In genomic region chr17:3712811-3713463, GRCh38 we compare ENCODE assay signal across 16 cellular contexts. TPM values are rescaled to one million over a fixed set of nuclear protein-coding genes. Genes with fewer than 3 reads are reported as not detected.
DNase-seq lines count a peak whose midpoint lies in the region; ATAC-seq and TF ChIP-seq lines count a peak whose summit lies in the region.
"Had no signal": no experiment of that assay in that cellular context is flagged by ENCODE, and none has a peak within 500 bp of the region (broad histone marks: within the 10 kb centered on the region; RNA-seq: fewer than 3 reads in every experiment).

No MANE protein-coding gene starts in this region.

- CTCF ChIA-PET in activated naive CD4-positive, alpha-beta T cell treated with anti-CD3 and anti-CD28 coated beads for 36 hours (lab: Charles Lee) = interaction anchor here (0.6 to 1.6 kb wide), 4 partner anchors 10 to 30 kb away, joined by 3 to 8 read pairs (median 4); partner anchors contain the start of gene HASPIN
- CTCF ChIA-PET in activated naive CD4-positive, alpha-beta T cell treated with anti-CD3 and anti-CD28 coated beads, Interleukin-2, amount 10 ng/mL, durations not matched to agents 7 days and 5 days (lab: Charles Lee) = interaction anchor here (0.7 to 0.9 kb wide), 3 partner anchors 10 to 30 kb away, joined by 3 to 4 read pairs (median 3); no protein-coding TSS in a partner anchor

- H3K27ac Mint-ChIP-seq in activated naive CD4-positive, alpha-beta T cell treated with anti-CD3 and anti-CD28 coated beads for 36 hours = peak overlapping the region; percentile 81
- H3K27ac Mint-ChIP-seq in activated naive CD4-positive, alpha-beta T cell treated with anti-CD3 and anti-CD28 coated beads, Interleukin-2, amount 10 ng/mL, durations not matched to agents 7 days and 5 days = peak overlapping the region; percentile 93
- peak overlapping the region; percentile 8 for H3K27ac Mint-ChIP-seq in stimulated activated effector memory CD8-positive, alpha-beta T cell treated with anti-CD3 and anti-CD28 coated beads, Interleukin-12 subunit alpha, Interleukin-12 subunit beta, amount 100 ng/mL, for 72 hours

- no peaks in the 10 kb centered on the region for H3K27me3 Mint-ChIP-seq in activated naive CD4-positive, alpha-beta T cell treated with anti-CD3 and anti-CD28 coated beads for 36 hours (ENCODE audit: low read depth)
- no peaks in the 10 kb centered on the region for H3K27me3 Mint-ChIP-seq in activated naive CD4-positive, alpha-beta T cell treated with anti-CD3 and anti-CD28 coated beads, Interleukin-2, amount 10 ng/mL, durations not matched to agents 7 days and 5 days

- 0 out of 2 replicates have a peak, but pooled peaks cover 4% of the 10 kb centered on the region for H3K79me2 ChIP-seq in Loucy (ENCODE audit: insufficient read depth, low read length)
- H3K79me2 ChIP-seq: parathyroid adenoma had no signal

- H3F3A ChIP-seq in Loucy (ENCODE audit: low read depth) = peaks cover 18% of the 10 kb centered on the region; the same call in 1 of the 2 replicates

- peak overlapping the region; percentile 5 for H3K4me3 ChIP-seq in Loucy (ENCODE audit: low read length, poor library complexity, severe bottlenecking)
- H3K4me3 ChIP-seq: ascending aorta, uterus had no signal

- peak overlapping the region; percentile 74 for H3K9ac ChIP-seq in Loucy (ENCODE audit: low read depth, low read length, poor library complexity, severe bottlenecking)
- H3K9ac ChIP-seq: parathyroid adenoma had no signal

- ATAC-seq in stimulated activated effector memory CD8-positive, alpha-beta T cell treated with anti-CD3 and anti-CD28 coated beads, Interleukin-12 subunit alpha, Interleukin-12 subunit beta, amount 100 ng/mL, for 72 hours = peak; percentile 7

- H3K27me3 ChIP-seq in Loucy (ENCODE audit: insufficient read depth, low read length, poor library complexity, severe bottlenecking) = no peaks in the 10 kb centered on the region
- H3K27me3 ChIP-seq: ascending aorta, uterus had no signal

- no peaks in the 10 kb centered on the region for H3K9me3 ChIP-seq in Loucy (ENCODE audit: insufficient read depth, low read depth, low read length)
- H3K9me3 ChIP-seq: ascending aorta, uterus had no signal

- peak overlapping the region; percentile 56 for H3K4me2 ChIP-seq in Loucy (ENCODE audit: low read depth, low read length, poor library complexity, severe bottlenecking)

- H3K4me3 Mint-ChIP-seq in activated naive CD4-positive, alpha-beta T cell treated with anti-CD3 and anti-CD28 coated beads for 36 hours = no peak overlapping the region
- H3K4me3 Mint-ChIP-seq in activated naive CD4-positive, alpha-beta T cell treated with anti-CD3 and anti-CD28 coated beads, Interleukin-2, amount 10 ng/mL, durations not matched to agents 7 days and 5 days = no peak overlapping the region
- peak overlapping the region; percentile 49 for H3K4me3 Mint-ChIP-seq in stimulated activated effector memory CD8-positive, alpha-beta T cell treated with anti-CD3 and anti-CD28 coated beads, Interleukin-12 subunit alpha, Interleukin-12 subunit beta, amount 100 ng/mL, for 72 hours

- H3K9me2 ChIP-seq in Loucy (replicated peaks; ENCODE audit: low read depth, low read length) = no peaks in the 10 kb centered on the region

- peak; percentile 55 for DNase-seq in activated naive CD4-positive, alpha-beta T cell treated with anti-CD3 and anti-CD28 coated beads for 36 hours
- no peak for DNase-seq in activated naive CD4-positive, alpha-beta T cell treated with anti-CD3 and anti-CD28 coated beads, Interleukin-2, amount 50 U/mL, for 16 hours
- DNase-seq in activated naive CD4-positive, alpha-beta T cell treated with anti-CD3 and anti-CD28 coated beads, Interleukin-2, amount 10 ng/mL, durations not matched to agents 7 days and 5 days = no peak
- peak in 1 of 2 donors; percentile 66 for DNase-seq in stimulated activated effector memory CD8-positive, alpha-beta T cell treated with anti-CD3 and anti-CD28 coated beads, Interleukin-12 subunit alpha, Interleukin-12 subunit beta, amount 100 ng/mL, for 72 hours (ENCODE audit: low spot score in 2 of 2)
- DNase-seq in NCI-H1930 (lab: John Stamatoyannopoulos, UW) (no peak), NCI-H1436 treated with DMSO at 0.1 percent for 48 hours (lab: John Stamatoyannopoulos, UW) (no peak), DMS53 treated with DMSO at 0.1 percent for 48 hours (lab: John Stamatoyannopoulos, UW; ENCODE audit: unreplicated experiment) (no peak)
- DNase-seq: activated CD8-positive, alpha-beta memory T cell treated with anti-CD3 and anti-CD28 coated beads for 24 hours; DMS79; GOT3; midbrain; NCI-H2171 treated with DMSO at 0.1 percent for 48 hours; uterus had no signal

- H3K9me3 Mint-ChIP-seq in activated naive CD4-positive, alpha-beta T cell treated with anti-CD3 and anti-CD28 coated beads for 36 hours = no peaks in the 10 kb centered on the region
- no peaks in the 10 kb centered on the region for H3K9me3 Mint-ChIP-seq in activated naive CD4-positive, alpha-beta T cell treated with anti-CD3 and anti-CD28 coated beads, Interleukin-2, amount 10 ng/mL, durations not matched to agents 7 days and 5 days
- no peaks in the 10 kb centered on the region for H3K9me3 Mint-ChIP-seq in stimulated activated effector memory CD8-positive, alpha-beta T cell treated with anti-CD3 and anti-CD28 coated beads, Interleukin-12 subunit alpha, Interleukin-12 subunit beta, amount 100 ng/mL, for 72 hours

- no peak for TF ChIP-seq CTCF in Loucy (conservative IDR thresholded peaks at IDR 0.05; ENCODE audit: low read length)

- H3K4me1 ChIP-seq in Loucy (ENCODE audit: insufficient read depth, low read length, poor library complexity, severe bottlenecking) = peaks cover 50% of the 10 kb centered on the region
- H3K4me1 ChIP-seq: ascending aorta, parathyroid adenoma, uterus had no signal

- peaks cover 23% of the 10 kb centered on the region; the same call in 1 of the 2 replicates for H3K36me3 ChIP-seq in Loucy (ENCODE audit: insufficient read depth, low read length)
- H3K36me3 ChIP-seq: uterus had no signal

- no peaks in the 10 kb centered on the region for H4K20me1 ChIP-seq in Loucy (ENCODE audit: insufficient read depth, low read length, poor library complexity, severe bottlenecking)

- H3K36me3 Mint-ChIP-seq in activated naive CD4-positive, alpha-beta T cell treated with anti-CD3 and anti-CD28 coated beads for 36 hours (ENCODE audit: low read depth) = peaks cover 48% of the 10 kb centered on the region
- peaks cover 54% of the 10 kb centered on the region for H3K36me3 Mint-ChIP-seq in activated naive CD4-positive, alpha-beta T cell treated with anti-CD3 and anti-CD28 coated beads, Interleukin-2, amount 10 ng/mL, durations not matched to agents 7 days and 5 days
- peaks cover 67% of the 10 kb centered on the region for H3K36me3 Mint-ChIP-seq in stimulated activated effector memory CD8-positive, alpha-beta T cell treated with anti-CD3 and anti-CD28 coated beads, Interleukin-12 subunit alpha, Interleukin-12 subunit beta, amount 100 ng/mL, for 72 hours

- H3K4me1 Mint-ChIP-seq in activated naive CD4-positive, alpha-beta T cell treated with anti-CD3 and anti-CD28 coated beads for 36 hours (ENCODE audit: low read depth) = peaks cover 46% of the 10 kb centered on the region
- H3K4me1 Mint-ChIP-seq in activated naive CD4-positive, alpha-beta T cell treated with anti-CD3 and anti-CD28 coated beads, Interleukin-2, amount 10 ng/mL, durations not matched to agents 7 days and 5 days = peaks cover 53% of the 10 kb centered on the region
- peaks cover 49% of the 10 kb centered on the region for H3K4me1 Mint-ChIP-seq in stimulated activated effector memory CD8-positive, alpha-beta T cell treated with anti-CD3 and anti-CD28 coated beads, Interleukin-12 subunit alpha, Interleukin-12 subunit beta, amount 100 ng/mL, for 72 hours

- intact Hi-C loops in activated naive CD4-positive, alpha-beta T cell treated with anti-CD3 and anti-CD28 coated beads for 36 hours (cut with micrococcal nuclease) = no loop called here

- H2AFZ ChIP-seq in Loucy (ENCODE audit: low read length) = no peak overlapping the region
- H2AFZ ChIP-seq: parathyroid adenoma had no signal

RNA-seq across cellular contexts. Expression of gene HASPIN, which starts 10.8 kb away (rescaled TPM):
- 10 to 100 TPM; 20.5 to 21.8 TPM for total RNA-seq in activated naive CD4-positive, alpha-beta T cell treated with anti-CD3 and anti-CD28 coated beads for 36 hours

RNA-seq across cellular contexts. Expression of gene P2RX5, which starts 17.0 kb away (rescaled TPM):
- total RNA-seq in activated naive CD4-positive, alpha-beta T cell treated with anti-CD3 and anti-CD28 coated beads for 36 hours = 10 to 100 TPM; 45.2 to 47.4 TPM
- total RNA-seq: ascending aorta had no signal

RNA-seq across cellular contexts. Expression of gene EMC6, which starts 44.3 kb away (rescaled TPM):
- total RNA-seq in activated naive CD4-positive, alpha-beta T cell treated with anti-CD3 and anti-CD28 coated beads for 36 hours = 10 to 100 TPM; 41.8 to 44.0 TPM

RNA-seq across cellular contexts. Expression of gene TAX1BP3, which starts 44.6 kb away (rescaled TPM):
- total RNA-seq in activated naive CD4-positive, alpha-beta T cell treated with anti-CD3 and anti-CD28 coated beads for 36 hours = 10 to 100 TPM; 17.7 to 19.3 TPM

Comparison
In these comparisons a context has a peak if more than half of its experiments do, and no peak if none do; other contexts are left out.
1. H3K27ac Mint-ChIP-seq: peak in every context shown above with its lines; median percentile 93 in activated naive CD4-positive, alpha-beta T cell treated with anti-CD3 and anti-CD28 coated beads, Interleukin-2, amount 10 ng/mL, durations not matched to agents 7 days and 5 days; 81 in activated naive CD4-positive, alpha-beta T cell treated with anti-CD3 and anti-CD28 coated beads for 36 hours; 8 in stimulated activated effector memory CD8-positive, alpha-beta T cell treated with anti-CD3 and anti-CD28 coated beads, Interleukin-12 subunit alpha, Interleukin-12 subunit beta, amount 100 ng/mL, for 72 hours.